In the genomic region with DNA sequence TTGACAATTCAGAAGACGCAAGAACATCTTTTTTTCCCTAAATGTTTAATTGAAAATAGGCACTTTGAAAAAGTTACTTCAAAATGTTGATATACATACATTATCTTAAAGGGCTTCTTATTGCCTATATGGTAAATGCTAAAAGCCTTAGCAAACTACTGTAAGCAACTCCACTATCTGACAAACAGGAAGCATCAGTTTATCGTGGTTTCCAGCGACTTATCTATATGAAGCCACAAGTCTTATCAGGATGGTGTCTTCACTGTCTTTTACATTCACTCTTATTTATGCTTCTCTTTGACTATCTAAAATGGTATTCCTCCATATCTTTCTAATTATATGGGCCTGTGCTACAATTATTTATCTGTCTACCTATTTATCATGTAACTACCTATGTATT, we compare ENCODE assay signal across 14 cellular contexts.
"Had no signal": no experiment of that assay in that cellular context is flagged by ENCODE, and none has a peak within 500 bp of the region (broad histone marks: within the 10 kb centered on the region; RNA-seq: fewer than 3 reads in every experiment).

No MANE protein-coding gene starts in this region.

- H3K4me3 Mint-ChIP-seq: activated B cell treated with CpG ODN at 0.5 μM for 24 hours; activated T-cell treated with anti-CD3 and anti-CD28 coated beads, Interleukin-2, amount 50 U/mL, for 24 hours; brain had no signal

- H3K4me1 Mint-ChIP-seq: brain had no signal

- H3K27ac ChIP-seq: esophagus muscularis mucosa, psoas muscle, right lobe of liver had no signal

- H3K36me3 ChIP-seq: esophagus muscularis mucosa, right lobe of liver had no signal

- H3K9me3 Mint-ChIP-seq: activated B cell treated with CpG ODN at 0.5 μM for 24 hours; activated T-cell treated with anti-CD3 and anti-CD28 coated beads, Interleukin-2, amount 50 U/mL, for 24 hours; brain had no signal

- H3K27me3 ChIP-seq: esophagus muscularis mucosa, right lobe of liver had no signal

- ATAC-seq: activated naive CD4-positive, alpha-beta T cell treated with anti-CD3 and anti-CD28 coated beads, Interleukin-2, amount 50 U/mL, for 72 hours; left cardiac atrium; psoas muscle; right lobe of liver had no signal

- H3K36me3 Mint-ChIP-seq: activated naive CD4-positive, alpha-beta T cell treated with anti-CD3 and anti-CD28 coated beads, Interleukin-2, amount 50 U/mL, for 72 hours; brain had no signal

- H3K4me3 ChIP-seq: esophagus muscularis mucosa, lung, psoas muscle, right lobe of liver had no signal

- H3K27me3 Mint-ChIP-seq: activated B cell treated with CpG ODN at 0.5 μM for 24 hours; activated T-cell treated with anti-CD3 and anti-CD28 coated beads, Interleukin-2, amount 50 U/mL, for 24 hours; brain had no signal

- H3K9me3 ChIP-seq: esophagus muscularis mucosa, right lobe of liver had no signal

- DNase-seq: activated B cell treated with CpG ODN at 0.5 μM for 24 hours; activated CD4-positive, alpha-beta T cell treated with anti-CD3 and anti-CD28 coated beads, Interleukin-2, amount 50 U/mL, for 1 hour; activated effector memory CD4-positive, alpha-beta T cell treated with anti-CD3 and anti-CD28 coated beads, Interleukin-2, amount 50 U/mL, for 16 hours; activated T-cell treated with anti-CD3 and anti-CD28 coated beads, Interleukin-2, amount 50 U/mL, for 24 hours; amygdala; left cardiac atrium; psoas muscle; right lobe of liver; stimulated activated CD4-positive, alpha-beta T cell treated with anti-CD3 and anti-CD28 coated beads, Interleukin-2, amount 100 ng/mL, for 24 hours; stimulated activated naive CD4-positive, alpha-beta T cell treated with Interleukin-2 at 50 U/mL for 16 hours had no signal

- H3K4me1 ChIP-seq: esophagus muscularis mucosa, psoas muscle, right lobe of liver had no signal

- H3K27ac Mint-ChIP-seq: activated B cell treated with CpG ODN at 0.5 μM for 24 hours; activated naive CD4-positive, alpha-beta T cell treated with anti-CD3 and anti-CD28 coated beads, Interleukin-2, amount 50 U/mL, for 72 hours; activated T-cell treated with anti-CD3 and anti-CD28 coated beads, Interleukin-2, amount 50 U/mL, for 24 hours; brain had no signal
